Comparison of ENCODE assay signal across 8 cellular contexts in the genomic region with DNA sequence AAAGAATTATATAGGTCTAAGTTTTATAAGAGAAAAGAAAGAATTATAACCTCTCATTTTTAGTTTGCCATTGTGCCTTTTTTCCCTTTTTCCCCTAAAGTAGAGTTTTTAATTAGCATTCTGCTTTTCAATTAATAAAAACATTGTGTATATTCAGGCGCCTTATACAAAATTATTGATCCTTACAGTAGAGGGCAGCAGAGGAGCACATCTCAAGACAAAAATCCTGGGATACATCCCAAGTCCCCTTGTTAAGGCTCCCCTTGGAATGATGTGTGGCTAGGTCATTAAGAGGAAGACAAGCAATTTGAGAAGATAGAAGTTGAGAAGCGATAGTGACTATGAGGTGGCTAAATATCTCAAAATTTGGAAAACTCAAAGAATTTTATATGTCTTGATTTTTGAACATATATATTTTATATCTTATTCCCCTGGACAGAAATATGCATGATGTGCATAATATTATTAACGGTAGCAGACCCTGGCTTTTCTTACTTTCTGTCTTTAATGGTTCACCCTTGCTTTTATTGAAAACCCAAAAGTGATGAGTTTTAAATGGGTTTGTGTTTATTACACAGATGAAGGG. TPM values are rescaled to one million over a fixed set of nuclear protein-coding genes. Genes with fewer than 3 reads are reported as not detected.
A peak's percentile ranks its signal among the peaks of the same experiment; 100 is the strongest.
DNase-seq lines count a peak whose midpoint lies in the region; ATAC-seq, FAIRE-seq and TF ChIP-seq lines count a peak whose summit lies in the region.

No MANE protein-coding gene starts in this region.

- no peak overlapping the region for H3K27ac ChIP-seq in CD4-positive, alpha-beta T cell (ENCODE audit: low read depth, low read length)
- H3K27ac ChIP-seq in RWPE1: no peak overlapping the region
- no peak overlapping the region for H3K27ac ChIP-seq in keratinocyte (ENCODE audit: control insufficient read depth, insufficient read depth, low read length)
- no peak overlapping the region for H3K27ac ChIP-seq in aorta (ENCODE audit: low read depth in 1 of 2, low read length in 2 of 2)
- H3K27ac ChIP-seq in caudate nucleus (ENCODE audit: low read depth, low read length): no peak overlapping the region

- no peaks in the 10 kb centered on the region for H3K36me3 Mint-ChIP-seq in CD4-positive, alpha-beta T cell (ENCODE audit: low read depth)

- no peaks in the 10 kb centered on the region for H3K4me1 ChIP-seq in keratinocyte (ENCODE audit: control insufficient read depth, extremely low read depth, insufficient read depth, low read length)
- no peaks in the 10 kb centered on the region for H3K4me1 ChIP-seq in aorta (ENCODE audit: control insufficient read depth in 1 of 2, insufficient read depth in 2 of 2, low read length in 2 of 2)

- H2AFZ ChIP-seq in keratinocyte (ENCODE audit: control insufficient read depth, low read length): no peak overlapping the region

- H3K9me1 ChIP-seq in keratinocyte (ENCODE audit: control insufficient read depth, extremely low read depth, insufficient read depth, low read length): no peaks in the 10 kb centered on the region

- 45 to 51% methylated on average over 3 of the region's 3 CpGs for WGBS in aorta, 2 donors

- no peaks in the 10 kb centered on the region for H3K79me2 ChIP-seq in keratinocyte (ENCODE audit: control insufficient read depth, insufficient read depth, low read length)

- H3K4me3 ChIP-seq in keratinocyte (ENCODE audit: control insufficient read depth in 2 of 3, extremely low read depth in 1 of 3, insufficient read depth in 2 of 3, low read depth in 1 of 3, low read length in 3 of 3) (no peak overlapping the region), aorta (ENCODE audit: low read length in 2 of 2) (no peak overlapping the region)

- H3K9me3 Mint-ChIP-seq in CD4-positive, alpha-beta T cell: no peaks in the 10 kb centered on the region

- peaks cover 4% of the 10 kb centered on the region for H3K4me1 Mint-ChIP-seq in CD4-positive, alpha-beta T cell (ENCODE audit: low read depth)

- POLR2A ChIA-PET in CD4-positive, alpha-beta T cell (lab: Charles Lee): interaction anchor here (2.7 kb wide), 1 partner anchor 19 kb away, joined by 13 read pairs; a partner anchor contains a TSS
- POLR2A ChIA-PET in RWPE1 (lab: Yijun Ruan, JAX; ENCODE audit: low non-redundant PET): no interaction called here

- H4K20me1 ChIP-seq in keratinocyte (ENCODE audit: control insufficient read depth, extremely low read depth, insufficient read depth, low read length): no peaks in the 10 kb centered on the region

- no peaks in the 10 kb centered on the region for H3K9me3 ChIP-seq in CD4-positive, alpha-beta T cell (ENCODE audit: control insufficient read depth, low read length)
- no peaks in the 10 kb centered on the region for H3K9me3 ChIP-seq in keratinocyte (ENCODE audit: control insufficient read depth, low read depth, low read length)
- no peaks in the 10 kb centered on the region for H3K9me3 ChIP-seq in aorta (ENCODE audit: control insufficient read depth, low read length)

- dilution Hi-C loops in keratinocyte (cut with MboI; ENCODE audit: extremely low pct_ligation_motif_present, low sequenced_read_pairs): no loop called here

- H3K4me2 ChIP-seq in keratinocyte (ENCODE audit: control insufficient read depth, extremely low read depth, insufficient read depth, low read depth, low read length): no peak overlapping the region

- CTCF ChIA-PET in CD4-positive, alpha-beta T cell (lab: Charles Lee): no interaction called here
- CTCF ChIA-PET in RWPE1 (lab: Yijun Ruan, JAX): interaction anchor here (0.9 kb wide), 1 partner anchor 116 kb away, joined by 3 read pairs; no protein-coding TSS in a partner anchor

- no peak overlapping the region for H3K9ac ChIP-seq in keratinocyte (ENCODE audit: control insufficient read depth, extremely low read depth, insufficient read depth, low read length)

- FAIRE-seq in keratinocyte (lab: Jason Lieb, UNC): peak; percentile 71

- no peak overlapping the region for H3K27ac Mint-ChIP-seq in CD4-positive, alpha-beta T cell

- H3K4me3 Mint-ChIP-seq in CD4-positive, alpha-beta T cell: no peak overlapping the region

- no peak for ATAC-seq in CD4-positive, alpha-beta T cell (ENCODE audit: poor library complexity)
- ATAC-seq in GM19324 (IDR thresholded peaks at IDR 0.05; ENCODE audit: low FRiP score, unreplicated experiment) (no peak), aorta (ENCODE audit: low FRiP score) (no peak)

- DNase-seq in CD4-positive, alpha-beta T cell: no peak
- peak; percentile 63 for DNase-seq in HT-29 (ENCODE audit: low spot score)
- DNase-seq in RWPE1 (ENCODE audit: low spot score): peak; percentile 36
- DNase-seq in keratinocyte (ENCODE audit: low read depth, low spot score): no peak
- no peak for DNase-seq in aorta
- no peak for DNase-seq in caudate nucleus (lab: John Stamatoyannopoulos, UW)
- no peak for DNase-seq in GDM1 (lab: John Stamatoyannopoulos, UW)

- no peaks in the 10 kb centered on the region for H3K36me3 ChIP-seq in keratinocyte (ENCODE audit: control insufficient read depth in 2 of 2, extremely low read depth in 1 of 2, insufficient read depth in 2 of 2, low read length in 2 of 2)
- H3K36me3 ChIP-seq in aorta (ENCODE audit: control insufficient read depth in 1 of 2, insufficient read depth in 2 of 2, low read length in 1 of 2): no peaks in the 10 kb centered on the region

- peak; percentile 71 for TF ChIP-seq CTCF in CD4-positive, alpha-beta T cell (IDR thresholded peaks at IDR 0.05)
- TF ChIP-seq CTCF in RWPE1 (conservative IDR thresholded peaks at IDR 0.05; ENCODE audit: low read depth) (peak; percentile 81), keratinocyte (optimal IDR thresholded peaks at IDR 0.05 in 1 of 3, IDR thresholded peaks at IDR 0.05 in 1 of 3, conservative IDR thresholded peaks at IDR 0.05 in 1 of 3; ENCODE audit: extremely low read depth in 1 of 3, insufficient read depth in 2 of 3, low read length in 3 of 3) (peak; percentile 28 to 55 (median 45))

- H3K27me3 ChIP-seq in CD4-positive, alpha-beta T cell (ENCODE audit: control insufficient read depth, insufficient read depth, low read length): no peaks in the 10 kb centered on the region
- H3K27me3 ChIP-seq in keratinocyte (ENCODE audit: control insufficient read depth, extremely low read depth, insufficient read depth, low read length): no peaks in the 10 kb centered on the region
- H3K27me3 ChIP-seq in aorta (ENCODE audit: control insufficient read depth in 1 of 2, insufficient read depth in 2 of 2, low read length in 1 of 2): no peaks in the 10 kb centered on the region

- H3K27me3 Mint-ChIP-seq in CD4-positive, alpha-beta T cell: no peaks in the 10 kb centered on the region

- intact Hi-C loops in CD4-positive, alpha-beta T cell (cut with DNase I, micrococcal nuclease): loop anchor here in 1 of 2 experiments (5.0 kb wide), 2 partner anchors 42 to 118 kb away; no protein-coding TSS in a partner anchor
- intact Hi-C loops in aorta (cut with DNase I): no loop called here

RNA-seq across cellular contexts. Expression of a gene that starts 19.1 kb away (rescaled TPM):
- total RNA-seq in CD4-positive, alpha-beta T cell: 10 to 100 TPM; 17.1 to 17.8 TPM
- total RNA-seq in HT-29 (2014; rRNA removed; shearing (Covaris generic)): 0.94 and 1.4 TPM in 2 replicates
- polyA plus RNA-seq in keratinocyte (1.6 to 2.0 TPM (median 1.9 TPM) in 3 replicates), aorta (10 to 100 TPM in 1 of 2 donors, 1 to 10 TPM in 1; 6.7 to 13.3 TPM)
- polyA plus RNA-seq in keratinocyte (2011; ENCODE audit: low read depth): 0.66 TPM
- polyA plus RNA-seq in keratinocyte (2011; cell fraction: cytosol; rRNA removed): 1.1 and 2.2 TPM in 2 replicates
- 1.2 and 1.8 TPM in 2 replicates for polyA plus RNA-seq in keratinocyte (2011; cell fraction: nucleus; rRNA removed)
- polyA plus RNA-seq in keratinocyte (2012; ENCODE audit: low replicate concordance): 0.42 and 0.87 TPM in 2 replicates
- polyA minus RNA-seq in keratinocyte: 1.3 to 4.6 TPM (median 3.0 TPM) in 3 replicates
- polyA minus RNA-seq in keratinocyte (2011; cell fraction: cytosol; rRNA and poly(A)+ RNA removed): 0.96 TPM
- polyA minus RNA-seq in keratinocyte (2011; cell fraction: nucleus; rRNA and poly(A)+ RNA removed): 1.2 and 3.9 TPM in 2 replicates
- total RNA-seq in aorta: 10 to 100 TPM; 11.5 to 14.1 TPM

Comparison
In these comparisons a context has a peak if more than half of its experiments do, and no peak if none do; other contexts are left out.
1. DNase-seq: peak in HT-29 (single experiment) and RWPE1 (single experiment); none in CD4-positive, alpha-beta T cell (0 of 10), keratinocyte (single experiment), aorta (0 of 2), caudate nucleus (0 of 61) and GDM1 (single experiment).
2. Peak in every context shown above with its lines, with median percentiles within 50 percentile points of each other: CTCF ChIP-seq.